Comparison of ENCODE assay signal across 8 cellular contexts in genomic region chr15:90101969-90102890, GRCh38. TPM values are rescaled to one million over a fixed set of nuclear protein-coding genes. Genes with fewer than 3 reads are reported as not detected.
DNase-seq lines count a peak whose midpoint lies in the region; ATAC-seq and TF ChIP-seq lines count a peak whose summit lies in the region.

IDH2 (minus strand) TSS chr15:90102468; CDS start chr15:90102390, 78 bp downstream.

- H3K36me3 ChIP-seq in Caco-2 (ENCODE audit: control insufficient read depth, insufficient read depth, low read length): no peaks in the 10 kb centered on the region
- H3K36me3 ChIP-seq in mucosa of descending colon (ENCODE audit: low read depth): no peaks in the 10 kb centered on the region

- no peaks in the 10 kb centered on the region for H3K27me3 Mint-ChIP-seq in Caco-2 (ENCODE audit: insufficient read depth, unreplicated experiment)

- peak within 1 kb of the TSS; percentile 68 for H3K4me3 ChIP-seq in Caco-2 (ENCODE audit: low read depth, low read length)
- peak within 1 kb of the TSS; percentile 80 for H3K4me3 ChIP-seq in epithelial cell of proximal tubule (ENCODE audit: low read depth, low read length)
- peak within 1 kb of the TSS; percentile 84 for H3K4me3 ChIP-seq in mucosa of descending colon

- H3K27ac Mint-ChIP-seq in Caco-2 (ENCODE audit: unreplicated experiment): no peak within 1 kb of the TSS

- TF ChIP-seq CTCF in Caco-2 (IDR thresholded peaks at IDR 0.05; ENCODE audit: insufficient read depth in 1 of 2, low read depth in 1 of 2, low read length in 1 of 2, severe bottlenecking in 1 of 2, unreplicated experiment in 1 of 2): no peak
- no peak for TF ChIP-seq CTCF in epithelial cell of proximal tubule (conservative IDR thresholded peaks at IDR 0.05; ENCODE audit: low read depth, low read length)
- no peak for TF ChIP-seq CTCF in mucosa of descending colon (IDR thresholded peaks at IDR 0.05)

- POLR2A ChIA-PET in Caco-2 (lab: Charles Lee): interaction anchor here (0.5 to 0.8 kb wide), 2 partner anchors 10 to 112 kb away, joined by 3 to 6 read pairs; no protein-coding TSS in a partner anchor

- DNase-seq in Caco-2 (peak; percentile 62 to 89), HK-2 (ENCODE audit: unreplicated experiment) (peak; percentile 66), OCI-M1 (lab: John Stamatoyannopoulos, UW) (peak; percentile 90), epithelial cell of proximal tubule (ENCODE audit: low read depth) (no peak), mucosa of descending colon (peak; percentile 79 to 91 (median 89))
- DNase-seq in activated T-cell treated with anti-CD3 and anti-CD28 coated beads, Interleukin-2, amount 50 U/mL, for 1 hour: peak; percentile 81
- peak; percentile 78 for DNase-seq in stimulated activated CD8-positive, alpha-beta memory T cell treated with anti-CD3 and anti-CD28 coated beads, Interleukin-4, amount 100 ng/mL, for 48 hours

- peaks cover 9% of the 10 kb centered on the region; the same call in 1 of the 2 replicates for H3K4me1 ChIP-seq in Caco-2
- peaks cover 29% of the 10 kb centered on the region for H3K4me1 ChIP-seq in mucosa of descending colon (ENCODE audit: low read depth)

- no peaks in the 10 kb centered on the region for H3K36me3 Mint-ChIP-seq in Caco-2 (ENCODE audit: insufficient read depth, unreplicated experiment)

- CTCF ChIA-PET in Caco-2 (lab: Charles Lee): interaction anchor here (0.6 to 1.4 kb wide), 3 partner anchors 16 to 456 kb away, joined by 3 to 4 read pairs (median 3); no protein-coding TSS in a partner anchor

- no TSS peak for BruUV-seq in Caco-2 (replicated peaks; lab: Mats Ljungman, UMichigan)

- peak within 1 kb of the TSS; percentile 76 for H3K4me3 Mint-ChIP-seq in Caco-2 (ENCODE audit: unreplicated experiment)

- intact Hi-C loops in Caco-2 (cut with micrococcal nuclease; ENCODE audit: unreplicated experiment) (no loop called here), mucosa of descending colon (cut with DNase I, micrococcal nuclease) (no loop called here)

- H3K9me3 ChIP-seq in Caco-2: no peaks in the 10 kb centered on the region
- no peaks in the 10 kb centered on the region for H3K9me3 ChIP-seq in mucosa of descending colon

- H3K9me3 Mint-ChIP-seq in Caco-2 (ENCODE audit: unreplicated experiment): no peaks in the 10 kb centered on the region

- peaks cover 23% of the 10 kb centered on the region for H3K4me1 Mint-ChIP-seq in Caco-2 (ENCODE audit: low read depth, unreplicated experiment)

- no peaks in the 10 kb centered on the region for H3K27me3 ChIP-seq in Caco-2 (replicated peaks; ENCODE audit: control insufficient read depth, insufficient read depth, low read length)

- peak; percentile 72 for ATAC-seq in GM19452 (IDR thresholded peaks at IDR 0.05; ENCODE audit: unreplicated experiment)
- ATAC-seq in mucosa of descending colon: peak; percentile 90

RNA-seq across cellular contexts. Expression of gene IDH2, which starts in this region (rescaled TPM):
- 28.3 and 28.7 TPM in 2 replicates for total RNA-seq in Caco-2 (2022)
- total RNA-seq in epithelial cell of proximal tubule: 134 and 170 TPM in 2 replicates
- 100 to 1,000 TPM in 2 of 3 donors, 10 to 100 TPM in 1; 84.8 to 262 (median 124) TPM for total RNA-seq in mucosa of descending colon
